Comparison of ENCODE assay signal across 24 cellular contexts in the genomic region with DNA sequence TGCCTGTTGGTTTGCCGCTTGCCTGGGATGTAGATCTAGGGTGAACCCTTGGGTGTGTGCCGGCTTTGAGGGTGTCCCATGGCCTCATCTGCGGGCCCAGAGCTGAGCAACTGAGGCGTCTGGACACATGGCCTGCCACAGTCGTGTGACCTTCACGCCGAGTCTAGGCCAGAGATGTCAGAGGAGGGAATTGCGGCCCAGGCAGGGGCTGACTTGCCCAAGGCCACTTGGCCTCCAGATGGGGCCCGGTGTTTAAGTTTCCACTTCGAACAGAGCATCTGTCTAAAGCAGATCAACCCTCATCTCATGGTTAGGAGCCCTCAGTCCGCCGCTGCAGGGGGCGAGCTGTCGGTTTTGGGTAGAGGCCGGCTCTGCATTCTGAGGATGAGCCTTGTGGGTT.
"Had no signal": no experiment of that assay in that cellular context is flagged by ENCODE, and none has a peak within 500 bp of the region (broad histone marks: within the 10 kb centered on the region; RNA-seq: fewer than 3 reads in every experiment).

No MANE protein-coding gene starts in this region.

- H3K4me3 Mint-ChIP-seq: activated CD4-positive, alpha-beta memory T cell treated with anti-CD3 and anti-CD28 coated beads for 36 hours; activated CD4-positive, alpha-beta T cell treated with anti-CD3 and anti-CD28 coated beads, Interleukin-2, amount 10 ng/mL, durations not matched to agents 24 days and 14 days; activated naive CD4-positive, alpha-beta T cell treated with anti-CD3 and anti-CD28 coated beads, Interleukin-2, amount 10 ng/mL, durations not matched to agents 7 days and 5 days; activated naive CD8-positive, alpha-beta T cell treated with anti-CD3 and anti-CD28 coated beads, Interleukin-2, amount 50 U/mL, for 24 hours; activated T-helper 1 cell treated with anti-CD3 and anti-CD28 coated beads, Interleukin-12 subunit alpha, Interleukin-12 subunit beta, Interleukin-2, Interleukin-4 antibody, amounts not matched to agents 30 ng/mL and 10 ng/mL and 1 ng/mL, durations not matched to agents 14 hours and 24 hours and 36 hours; effector memory CD8-positive, alpha-beta T cell; immature natural killer cell; mesothelial cell of epicardium; naive thymus-derived CD4-positive, alpha-beta T cell had no signal

- ATAC-seq: activated naive CD8-positive, alpha-beta T cell treated with anti-CD3 and anti-CD28 coated beads, Interleukin-2, amount 50 U/mL, for 24 hours; effector memory CD8-positive, alpha-beta T cell; gastroesophageal sphincter; naive thymus-derived CD4-positive, alpha-beta T cell; right cardiac atrium had no signal

- DNase-seq: activated CD4-positive, alpha-beta memory T cell treated with anti-CD3 and anti-CD28 coated beads for 36 hours; activated CD4-positive, alpha-beta T cell treated with anti-CD3 and anti-CD28 coated beads, Interleukin-2, amount 10 ng/mL, durations not matched to agents 24 days and 14 days; activated CD4-positive, CD25-positive, alpha-beta regulatory T cell treated with anti-CD3 and anti-CD28 coated beads, Interleukin-2, amount 50 U/mL, for 72 hours; activated CD8-positive, alpha-beta memory T cell treated with anti-CD3 and anti-CD28 coated beads, Interleukin-2, amount 50 U/mL, for 4 hours; activated effector memory CD4-positive, alpha-beta T cell treated with anti-CD3 and anti-CD28 coated beads, Interleukin-2, amount 50 U/mL, for 16 hours; activated naive CD4-positive, alpha-beta T cell treated with anti-CD3 and anti-CD28 coated beads, Interleukin-2, amount 10 ng/mL, durations not matched to agents 7 days and 5 days; activated naive CD8-positive, alpha-beta T cell treated with anti-CD3 and anti-CD28 coated beads, Interleukin-2, amount 50 U/mL, for 24 hours; activated T-cell treated with anti-CD3 and anti-CD28 coated beads, Interleukin-2, amount 50 U/mL, for 1 hour; amygdala; cortex of kidney; effector memory CD8-positive, alpha-beta T cell; hypothalamus; immature natural killer cell; naive thymus-derived CD4-positive, alpha-beta T cell; posterior cingulate gyrus; spleen; stimulated activated naive CD4-positive, alpha-beta T cell; tibial artery had no signal

- H3K27me3 ChIP-seq: gastroesophageal sphincter, spleen, suprapubic skin, tibial artery had no signal

- H3K9me3 Mint-ChIP-seq: activated CD4-positive, alpha-beta memory T cell treated with anti-CD3 and anti-CD28 coated beads for 36 hours; activated CD4-positive, alpha-beta T cell treated with anti-CD3 and anti-CD28 coated beads, Interleukin-2, amount 10 ng/mL, durations not matched to agents 24 days and 14 days; activated naive CD4-positive, alpha-beta T cell treated with anti-CD3 and anti-CD28 coated beads, Interleukin-2, amount 10 ng/mL, durations not matched to agents 7 days and 5 days; activated naive CD8-positive, alpha-beta T cell treated with anti-CD3 and anti-CD28 coated beads, Interleukin-2, amount 50 U/mL, for 24 hours; activated T-helper 1 cell treated with anti-CD3 and anti-CD28 coated beads, Interleukin-12 subunit alpha, Interleukin-12 subunit beta, Interleukin-2, Interleukin-4 antibody, amounts not matched to agents 30 ng/mL and 10 ng/mL and 1 ng/mL, durations not matched to agents 14 hours and 24 hours and 36 hours; effector memory CD8-positive, alpha-beta T cell; immature natural killer cell; mesothelial cell of epicardium had no signal

- H3K4me3 ChIP-seq: gastroesophageal sphincter, spleen, suprapubic skin, tibial artery had no signal

- H3K9me3 ChIP-seq: gastroesophageal sphincter, spleen, suprapubic skin, tibial artery had no signal

- H3K27me3 Mint-ChIP-seq: activated CD4-positive, alpha-beta memory T cell treated with anti-CD3 and anti-CD28 coated beads for 36 hours; activated CD4-positive, alpha-beta T cell treated with anti-CD3 and anti-CD28 coated beads, Interleukin-2, amount 10 ng/mL, durations not matched to agents 24 days and 14 days; effector memory CD8-positive, alpha-beta T cell; naive thymus-derived CD4-positive, alpha-beta T cell had no signal

- H3K27ac Mint-ChIP-seq: activated CD4-positive, alpha-beta memory T cell treated with anti-CD3 and anti-CD28 coated beads for 36 hours; activated CD4-positive, alpha-beta T cell treated with anti-CD3 and anti-CD28 coated beads, Interleukin-2, amount 10 ng/mL, durations not matched to agents 24 days and 14 days; activated naive CD4-positive, alpha-beta T cell treated with anti-CD3 and anti-CD28 coated beads, Interleukin-2, amount 10 ng/mL, durations not matched to agents 7 days and 5 days; activated naive CD8-positive, alpha-beta T cell treated with anti-CD3 and anti-CD28 coated beads, Interleukin-2, amount 50 U/mL, for 24 hours; activated T-helper 1 cell treated with anti-CD3 and anti-CD28 coated beads, Interleukin-12 subunit alpha, Interleukin-12 subunit beta, Interleukin-2, Interleukin-4 antibody, amounts not matched to agents 30 ng/mL and 10 ng/mL and 1 ng/mL, durations not matched to agents 14 hours and 24 hours and 36 hours; effector memory CD8-positive, alpha-beta T cell; mesothelial cell of epicardium had no signal

- H3K27ac ChIP-seq: spleen, suprapubic skin, VCaP had no signal
